In the genomic region with DNA sequence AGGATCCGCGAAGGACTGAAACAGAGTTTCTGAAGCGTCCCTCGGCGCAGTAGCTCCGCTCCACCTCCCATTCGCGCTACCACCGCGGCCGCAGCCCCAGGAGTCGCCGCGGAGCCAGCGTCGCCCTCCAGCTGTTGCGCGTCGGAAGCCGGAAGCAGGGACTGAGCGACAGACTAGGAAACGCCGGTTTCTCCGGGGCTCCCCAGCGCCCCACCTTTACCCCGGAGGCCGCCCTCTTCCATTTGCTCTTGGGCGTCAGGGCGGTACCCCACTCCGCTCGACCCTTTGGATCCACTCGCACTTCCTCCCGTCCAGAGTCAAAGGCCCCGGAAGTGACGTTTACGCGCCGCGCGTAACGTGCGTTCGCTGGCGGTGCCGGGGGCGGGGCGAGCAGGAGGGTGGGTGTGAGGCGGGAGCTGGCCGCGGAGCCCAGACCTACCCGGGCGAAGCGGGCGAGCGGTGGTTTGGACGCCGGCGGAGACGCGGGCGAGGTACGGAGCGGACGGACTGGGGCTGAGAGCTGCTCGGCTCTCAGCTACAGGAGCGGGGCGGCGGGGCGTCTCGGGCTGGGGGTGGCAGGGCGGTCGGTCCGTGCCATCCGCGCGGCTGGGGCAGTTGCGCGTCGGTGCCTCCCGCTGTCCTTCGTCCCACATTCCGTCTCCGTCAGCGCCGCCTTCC, we compare ENCODE assay signal across 1 cellular context.
TF ChIP-seq lines count a peak whose summit lies in the region.

Gene RABGEF1, plus strand, starts transcription at position 432 of the 678 bp plus-strand sequence. CDS start 31,167 bp downstream, outside the sequence.

TF ChIP-seq in A549, 52 proteins besides CTCF, POLR2A, EP300 and RAD21 (continued from another document):
- TF ChIP-seq, protein P1, sequence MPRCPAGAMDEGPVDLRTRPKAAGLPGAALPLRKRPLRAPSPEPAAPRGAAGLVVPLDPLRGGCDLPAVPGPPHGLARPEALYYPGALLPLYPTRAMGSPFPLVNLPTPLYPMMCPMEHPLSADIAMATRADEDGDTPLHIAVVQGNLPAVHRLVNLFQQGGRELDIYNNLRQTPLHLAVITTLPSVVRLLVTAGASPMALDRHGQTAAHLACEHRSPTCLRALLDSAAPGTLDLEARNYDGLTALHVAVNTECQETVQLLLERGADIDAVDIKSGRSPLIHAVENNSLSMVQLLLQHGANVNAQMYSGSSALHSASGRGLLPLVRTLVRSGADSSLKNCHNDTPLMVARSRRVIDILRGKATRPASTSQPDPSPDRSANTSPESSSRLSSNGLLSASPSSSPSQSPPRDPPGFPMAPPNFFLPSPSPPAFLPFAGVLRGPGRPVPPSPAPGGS (IDR thresholded peaks at IDR 0.05): peak; percentile 93
- TF ChIP-seq HOXA7 (CRISPR knock-in tag; IDR thresholded peaks at IDR 0.05) (no peak), HEYL (CRISPR knock-in tag; IDR thresholded peaks at IDR 0.05) (no peak), EHMT2 (IDR thresholded peaks at IDR 0.05; ENCODE audit: low read depth) (no peak)
- TF ChIP-seq, protein P2, sequence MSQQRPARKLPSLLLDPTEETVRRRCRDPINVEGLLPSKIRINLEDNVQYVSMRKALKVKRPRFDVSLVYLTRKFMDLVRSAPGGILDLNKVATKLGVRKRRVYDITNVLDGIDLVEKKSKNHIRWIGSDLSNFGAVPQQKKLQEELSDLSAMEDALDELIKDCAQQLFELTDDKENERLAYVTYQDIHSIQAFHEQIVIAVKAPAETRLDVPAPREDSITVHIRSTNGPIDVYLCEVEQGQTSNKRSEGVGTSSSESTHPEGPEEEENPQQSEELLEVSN (IDR thresholded peaks at IDR 0.05; ENCODE audit: borderline replicate concordance, low read depth): peak; percentile 61
TF ChIP-seq in A549: peak in this region for 8.
